ENCODE assay signal across 25 cellular contexts in the genomic region with DNA sequence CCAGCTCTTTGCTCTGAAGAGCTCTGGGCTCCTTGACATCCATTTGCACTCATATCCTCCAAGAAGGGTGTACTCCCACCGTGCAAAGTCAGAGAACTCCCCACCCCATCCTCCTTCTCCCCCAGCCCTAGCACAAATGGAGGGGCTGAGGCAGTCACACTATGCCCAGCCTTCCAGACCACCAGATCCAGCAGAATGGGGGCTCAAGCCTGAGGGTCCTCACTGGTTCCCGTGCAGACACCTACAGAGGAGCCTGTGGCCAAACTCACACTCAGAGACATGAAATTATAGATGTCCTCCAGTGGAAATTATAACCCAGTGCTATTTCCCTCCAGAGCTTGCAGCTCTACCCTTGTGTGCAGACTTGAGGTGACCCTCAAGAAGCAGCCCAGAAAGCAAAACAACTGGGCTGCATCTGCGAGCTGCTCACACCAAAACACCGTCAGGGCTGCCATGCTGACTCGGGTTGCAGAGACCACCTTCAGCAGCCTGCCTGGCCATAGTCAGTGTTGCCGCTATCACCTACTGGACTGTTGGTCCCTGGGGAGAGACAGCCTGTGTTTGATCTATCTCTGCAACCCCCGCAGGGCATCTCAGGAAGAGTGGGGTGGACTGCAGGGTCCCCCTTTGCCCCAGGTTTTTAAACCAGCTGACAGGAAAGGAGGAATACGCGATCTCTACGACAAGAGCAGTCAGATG. TPM values are rescaled to one million over a fixed set of nuclear protein-coding genes. Genes with fewer than 3 reads are reported as not detected.
DNase-seq lines count a peak whose midpoint lies in the region; ATAC-seq, FAIRE-seq and TF ChIP-seq lines count a peak whose summit lies in the region.
"Had no signal": no experiment of that assay in that cellular context is flagged by ENCODE, and none has a peak within 500 bp of the region (broad histone marks: within the 10 kb centered on the region; RNA-seq: fewer than 3 reads in every experiment).

No MANE protein-coding gene starts in this region.

- H3K27ac ChIP-seq in vagina (no peak overlapping the region), small intestine (ENCODE audit: low read depth in 1 of 2, low read length in 1 of 2) (no peak overlapping the region)
- H3K27ac ChIP-seq: neural progenitor cell, VCaP had no signal

- no peak overlapping the region for H3K4me3 Mint-ChIP-seq in activated CD4-positive, alpha-beta memory T cell treated with anti-CD3 and anti-CD28 coated beads for 36 hours
- H3K4me3 Mint-ChIP-seq: activated naive CD8-positive, alpha-beta T cell treated with anti-CD3 and anti-CD28 coated beads, Interleukin-2, amount 10 ng/mL, durations not matched to agents 7 days and 5 days; CD8-positive, alpha-beta T cell; dendritic cell treated with granulocyte-macrophage colony-stimulating factor and Interleukin-4, amounts not matched to agents 40 ng/mL and 50 ng/mL, for 4 days; neural progenitor cell had no signal

- POLR2A ChIA-PET in activated CD4-positive, alpha-beta memory T cell treated with anti-CD3 and anti-CD28 coated beads for 36 hours (lab: Charles Lee), result no interaction called here

- no peaks in the 10 kb centered on the region for H3K36me3 Mint-ChIP-seq in activated CD4-positive, alpha-beta memory T cell treated with anti-CD3 and anti-CD28 coated beads for 36 hours
- H3K36me3 Mint-ChIP-seq: activated naive CD8-positive, alpha-beta T cell treated with anti-CD3 and anti-CD28 coated beads, Interleukin-2, amount 10 ng/mL, durations not matched to agents 7 days and 5 days; CD8-positive, alpha-beta T cell; neural progenitor cell had no signal

- no peak overlapping the region for H3K27ac Mint-ChIP-seq in activated CD4-positive, alpha-beta memory T cell treated with anti-CD3 and anti-CD28 coated beads for 36 hours
- H3K27ac Mint-ChIP-seq: activated naive CD8-positive, alpha-beta T cell treated with anti-CD3 and anti-CD28 coated beads, Interleukin-2, amount 10 ng/mL, durations not matched to agents 7 days and 5 days; CD8-positive, alpha-beta T cell; dendritic cell treated with granulocyte-macrophage colony-stimulating factor and Interleukin-4, amounts not matched to agents 40 ng/mL and 50 ng/mL, for 4 days had no signal

- TF ChIP-seq POLR2A in vagina (IDR thresholded peaks at IDR 0.05), result no peak

- H3K4me1 ChIP-seq in vagina, result no peaks in the 10 kb centered on the region
- H3K4me1 ChIP-seq in small intestine (ENCODE audit: control insufficient read depth in 2 of 2, insufficient read depth in 1 of 2, low read depth in 1 of 2, low read length in 1 of 2), result peaks cover 0 to 4% of the 10 kb centered on the region in 2 donors
- H3K4me1 ChIP-seq: neural progenitor cell had no signal

- DNase-seq in activated effector memory CD4-positive, alpha-beta T cell treated with anti-CD3 and anti-CD28 coated beads, Interleukin-2, amount 50 U/mL, for 16 hours, result peak; percentile 56
- DNase-seq in activated effector memory CD4-positive, alpha-beta T cell treated with Interleukin-2 at 50 U/mL for 16 hours, result no peak
- peak; percentile 2 for DNase-seq in activated CD4-positive, alpha-beta memory T cell treated with anti-CD3 and anti-CD28 coated beads for 36 hours
- DNase-seq in epidermal melanocyte (ENCODE audit: insufficient read length, low spot score) (peak; percentile 3), vagina (ENCODE audit: extremely low spot score in 2 of 2) (peak; percentile 72 to 87), small intestine (no peak), NCI-H1105 (lab: John Stamatoyannopoulos, UW) (no peak)
- DNase-seq: activated CD4-positive, alpha-beta T cell treated with anti-CD3 and anti-CD28 coated beads, Interleukin-2, amount 50 U/mL, for 48 hours; activated naive CD8-positive, alpha-beta T cell treated with anti-CD3 and anti-CD28 coated beads, Interleukin-2, amount 10 ng/mL, durations not matched to agents 7 days and 5 days; erythroblast; foreskin melanocyte; NCI-H1048; OCI-M1; stimulated activated CD4-positive, alpha-beta T cell treated with anti-CD3 and anti-CD28 coated beads, Interleukin-4, amount 100 ng/mL, for 24 hours; T-helper 17 cell had no signal

- WGBS in small intestine, 3 donors, result 70 to 76% (median 72%) methylated on average over 10 of the region's 10 CpGs

- H3K9me3 ChIP-seq in vagina, result no peaks in the 10 kb centered on the region
- H3K9me3 ChIP-seq in small intestine (ENCODE audit: control insufficient read depth, low read depth), result no peaks in the 10 kb centered on the region
- H3K9me3 ChIP-seq: body of pancreas had no signal

- peaks cover 27% of the 10 kb centered on the region for H3K27me3 Mint-ChIP-seq in activated CD4-positive, alpha-beta memory T cell treated with anti-CD3 and anti-CD28 coated beads for 36 hours

- H3K27me3 ChIP-seq in vagina (no peaks in the 10 kb centered on the region), small intestine (ENCODE audit: control insufficient read depth in 2 of 2, insufficient read depth in 2 of 2, low read length in 2 of 2) (peaks cover 0 to 2% of the 10 kb centered on the region in 2 donors)
- H3K27me3 ChIP-seq: body of pancreas, neural progenitor cell had no signal

- no peak for ATAC-seq in GM21367 (IDR thresholded peaks at IDR 0.05; ENCODE audit: unreplicated experiment)

- intact Hi-C loops in activated CD4-positive, alpha-beta memory T cell treated with anti-CD3 and anti-CD28 coated beads for 36 hours (cut with micrococcal nuclease), result no loop called here
- intact Hi-C loops in vagina (cut with DNase I), result no loop called here

- peaks cover 9% of the 10 kb centered on the region for H3K4me1 Mint-ChIP-seq in activated CD4-positive, alpha-beta memory T cell treated with anti-CD3 and anti-CD28 coated beads for 36 hours (ENCODE audit: low read depth)

- CTCF ChIA-PET in activated CD4-positive, alpha-beta memory T cell treated with anti-CD3 and anti-CD28 coated beads for 36 hours (lab: Charles Lee), result interaction anchor here (0.8 to 1.6 kb wide), 2 partner anchors 15 to 36 kb away, joined by 4 read pairs; no protein-coding TSS in a partner anchor

- no peak overlapping the region for H3K4me3 ChIP-seq in vagina
- no peak overlapping the region for H3K4me3 ChIP-seq in small intestine (ENCODE audit: low read depth in 1 of 2, low read length in 2 of 2)
- H3K4me3 ChIP-seq: body of pancreas, neural progenitor cell, smooth muscle cell had no signal

- TF ChIP-seq CTCF in vagina (IDR thresholded peaks at IDR 0.05), result no peak

- H3K9me3 Mint-ChIP-seq in activated CD4-positive, alpha-beta memory T cell treated with anti-CD3 and anti-CD28 coated beads for 36 hours, result no peaks in the 10 kb centered on the region
- H3K9me3 Mint-ChIP-seq: activated naive CD8-positive, alpha-beta T cell treated with anti-CD3 and anti-CD28 coated beads, Interleukin-2, amount 10 ng/mL, durations not matched to agents 7 days and 5 days; CD8-positive, alpha-beta T cell; dendritic cell treated with granulocyte-macrophage colony-stimulating factor and Interleukin-4, amounts not matched to agents 40 ng/mL and 50 ng/mL, for 4 days; neural progenitor cell had no signal

- H3K36me3 ChIP-seq in vagina, result no peaks in the 10 kb centered on the region
- no peaks in the 10 kb centered on the region for H3K36me3 ChIP-seq in small intestine (ENCODE audit: control insufficient read depth in 2 of 2, insufficient read depth in 2 of 2, low read length in 2 of 2)
- H3K36me3 ChIP-seq: neural progenitor cell had no signal

- no peak for FAIRE-seq in small intestine (lab: Jason Lieb, UNC)

RNA-seq across cellular contexts. Expression of a gene that starts 7.4 kb away (rescaled TPM):
- total RNA-seq in activated CD4-positive, alpha-beta memory T cell treated with anti-CD3 and anti-CD28 coated beads for 36 hours, result under 1 TPM; 0.27 to 0.38 TPM
- not detected for total RNA-seq in vagina
- 10 to 100 TPM in 2 of 3 donors, 1 to 10 TPM in 1; 5.9 to 40.0 (median 18.4) TPM for polyA plus RNA-seq in small intestine
- total RNA-seq: activated naive CD8-positive, alpha-beta T cell treated with anti-CD3 and anti-CD28 coated beads, Interleukin-2, amount 10 ng/mL, durations not matched to agents 7 days and 5 days; CD8-positive, alpha-beta T cell; pulmonary artery endothelial cell; T-helper 17 cell had no signal
- polyA plus RNA-seq: smooth muscle cell had no signal

RNA-seq across cellular contexts. Expression of a gene that starts 28.5 kb away (rescaled TPM):
- total RNA-seq in activated CD4-positive, alpha-beta memory T cell treated with anti-CD3 and anti-CD28 coated beads for 36 hours, result not detected
- total RNA-seq in vagina, result not detected
- polyA plus RNA-seq in small intestine, result under 1 TPM in 1 of 3 donors, not detected in 2; 0.01 TPM
- total RNA-seq: activated naive CD8-positive, alpha-beta T cell treated with anti-CD3 and anti-CD28 coated beads, Interleukin-2, amount 10 ng/mL, durations not matched to agents 7 days and 5 days; body of pancreas; CD8-positive, alpha-beta T cell; HT1080; kidney epithelial cell; pulmonary artery endothelial cell; smooth muscle cell; T-helper 17 cell had no signal
- polyA plus RNA-seq: smooth muscle cell had no signal

RNA-seq across cellular contexts. Expression of a gene that starts 54.4 kb away (rescaled TPM):
- not detected for total RNA-seq in activated CD4-positive, alpha-beta memory T cell treated with anti-CD3 and anti-CD28 coated beads for 36 hours
- total RNA-seq in vagina, result not detected
- not detected for polyA plus RNA-seq in small intestine
- total RNA-seq: activated naive CD8-positive, alpha-beta T cell treated with anti-CD3 and anti-CD28 coated beads, Interleukin-2, amount 10 ng/mL, durations not matched to agents 7 days and 5 days; body of pancreas; CD8-positive, alpha-beta T cell; HT1080; kidney epithelial cell; pulmonary artery endothelial cell; smooth muscle cell; T-helper 17 cell had no signal
- polyA plus RNA-seq: smooth muscle cell had no signal

Comparison
In these comparisons a context has a peak if more than half of its experiments do, and no peak if none do; other contexts are left out.
1. DNase-seq: peak in activated effector memory CD4-positive, alpha-beta T cell treated with anti-CD3 and anti-CD28 coated beads, Interleukin-2, amount 50 U/mL, for 16 hours (single experiment), activated CD4-positive, alpha-beta memory T cell treated with anti-CD3 and anti-CD28 coated beads for 36 hours (single experiment), epidermal melanocyte (single experiment) and vagina (2 of 2); none in activated effector memory CD4-positive, alpha-beta T cell treated with Interleukin-2 at 50 U/mL for 16 hours (single experiment), small intestine (single experiment) and NCI-H1105 (single experiment).